ENCODE assay signal across 20 cellular contexts in genomic region chr13:75468602-75469001, GRCh38. TPM values are rescaled to one million over a fixed set of nuclear protein-coding genes. Genes with fewer than 3 reads are reported as not detected.
DNase-seq lines count a peak whose midpoint lies in the region; ATAC-seq and TF ChIP-seq lines count a peak whose summit lies in the region.
"Had no signal": no experiment of that assay in that cellular context is flagged by ENCODE, and none has a peak within 500 bp of the region (broad histone marks: within the 10 kb centered on the region; RNA-seq: fewer than 3 reads in every experiment).

No MANE protein-coding gene starts in this region.

- no TSS peak for BruUV-seq in Caco-2 (replicated peaks; lab: Mats Ljungman, UMichigan)

- H3K27ac Mint-ChIP-seq in Caco-2 (ENCODE audit: unreplicated experiment) = peak overlapping the region; percentile 68
- H3K27ac Mint-ChIP-seq in activated CD4-positive, alpha-beta memory T cell treated with anti-CD3 and anti-CD28 coated beads, Interleukin-2, amount 10 ng/mL, durations not matched to agents 7 days and 5 days = no peak overlapping the region
- H3K27ac Mint-ChIP-seq: CD14-positive monocyte, HFFc6 had no signal

- intact Hi-C loops in Caco-2 (cut with micrococcal nuclease; ENCODE audit: unreplicated experiment) = no loop called here

- H3K4me2 ChIP-seq in skeletal muscle satellite cell (ENCODE audit: low read length) = peak overlapping the region; percentile 58

- H3K9me3 Mint-ChIP-seq in Caco-2 (ENCODE audit: unreplicated experiment) = no peaks in the 10 kb centered on the region
- H3K9me3 Mint-ChIP-seq in activated CD4-positive, alpha-beta memory T cell treated with anti-CD3 and anti-CD28 coated beads, Interleukin-2, amount 10 ng/mL, durations not matched to agents 7 days and 5 days = no peaks in the 10 kb centered on the region

- ATAC-seq in left lobe of liver = peak; percentile 43
- ATAC-seq: PC-3 had no signal

- DNase-seq in Caco-2 = no peak
- no peak for DNase-seq in left lobe of liver (ENCODE audit: low spot score)
- DNase-seq in activated CD4-positive, alpha-beta memory T cell treated with anti-CD3 and anti-CD28 coated beads, Interleukin-2, amount 10 ng/mL, durations not matched to agents 7 days and 5 days = no peak
- DNase-seq in activated CD4-positive, alpha-beta T cell treated with anti-CD3 and anti-CD28 coated beads, Interleukin-2, amount 50 U/mL, for 48 hours = no peak
- DNase-seq in NCI-H446 (lab: John Stamatoyannopoulos, UW) = no peak
- no peak for DNase-seq in EL
- DNase-seq: ACHN, DMS 273 treated with DMSO at 0.1 percent for 48 hours, DND-41, HFFc6, KG1, NCI-H187, NCI-H2107, NCI-H510A treated with DMSO at 0.1 percent for 48 hours, PC-3, RPMI8226, SIG-M5 had no signal

- no peaks in the 10 kb centered on the region for H3K27me3 Mint-ChIP-seq in Caco-2 (ENCODE audit: insufficient read depth, unreplicated experiment)
- peaks cover 14% of the 10 kb centered on the region for H3K27me3 Mint-ChIP-seq in activated CD4-positive, alpha-beta memory T cell treated with anti-CD3 and anti-CD28 coated beads, Interleukin-2, amount 10 ng/mL, durations not matched to agents 7 days and 5 days

- H3K9ac ChIP-seq in endocrine pancreas (ENCODE audit: control insufficient read depth, insufficient read depth, low read length) (no peak overlapping the region), skeletal muscle satellite cell (ENCODE audit: low read depth, low read length) (no peak overlapping the region)

- CTCF ChIA-PET in Caco-2 (lab: Charles Lee) = interaction anchor here (0.6 to 1.1 kb wide), 2 partner anchors 13 kb away, joined by 3 to 7 read pairs; partner anchors contain the start of gene TBC1D4
- CTCF ChIA-PET in activated CD4-positive, alpha-beta memory T cell treated with anti-CD3 and anti-CD28 coated beads, Interleukin-2, amount 10 ng/mL, durations not matched to agents 7 days and 5 days (lab: Charles Lee) = no interaction called here

- H3K9me3 ChIP-seq in Caco-2 (no peaks in the 10 kb centered on the region), endocrine pancreas (ENCODE audit: control insufficient read depth, low read length) (no peaks in the 10 kb centered on the region), skeletal muscle satellite cell (replicated peaks; ENCODE audit: low read length) (no peaks in the 10 kb centered on the region)

- H3K4me3 ChIP-seq in Caco-2 (ENCODE audit: low read depth, low read length) (no peak overlapping the region), endocrine pancreas (ENCODE audit: control insufficient read depth, insufficient read depth, low read length) (peak overlapping the region; percentile 23), skeletal muscle satellite cell (ENCODE audit: low read length) (no peak overlapping the region)

- H3K4me3 Mint-ChIP-seq in Caco-2 (ENCODE audit: unreplicated experiment) = no peak overlapping the region
- H3K4me3 Mint-ChIP-seq in activated CD4-positive, alpha-beta memory T cell treated with anti-CD3 and anti-CD28 coated beads, Interleukin-2, amount 10 ng/mL, durations not matched to agents 7 days and 5 days = no peak overlapping the region
- H3K4me3 Mint-ChIP-seq: CD14-positive monocyte, HFFc6 had no signal

- H3K36me3 ChIP-seq in Caco-2 (ENCODE audit: control insufficient read depth, insufficient read depth, low read length) = peaks cover 3% of the 10 kb centered on the region
- H3K36me3 ChIP-seq in endocrine pancreas (ENCODE audit: control insufficient read depth, insufficient read depth, low read length) = no peaks in the 10 kb centered on the region
- no peaks in the 10 kb centered on the region for H3K36me3 ChIP-seq in skeletal muscle satellite cell (ENCODE audit: insufficient read depth, low read length)

- H3K36me3 Mint-ChIP-seq in Caco-2 (ENCODE audit: insufficient read depth, unreplicated experiment) = peaks cover 69% of the 10 kb centered on the region
- no peaks in the 10 kb centered on the region for H3K36me3 Mint-ChIP-seq in activated CD4-positive, alpha-beta memory T cell treated with anti-CD3 and anti-CD28 coated beads, Interleukin-2, amount 10 ng/mL, durations not matched to agents 7 days and 5 days (ENCODE audit: low read depth)
- H3K36me3 Mint-ChIP-seq: CD14-positive monocyte had no signal

- POLR2A ChIA-PET in Caco-2 (lab: Charles Lee) = no interaction called here
- POLR2A ChIA-PET in activated CD4-positive, alpha-beta memory T cell treated with anti-CD3 and anti-CD28 coated beads, Interleukin-2, amount 10 ng/mL, durations not matched to agents 7 days and 5 days (lab: Charles Lee) = no interaction called here

- no peak for TF ChIP-seq CTCF in Caco-2 (IDR thresholded peaks at IDR 0.05; ENCODE audit: insufficient read depth in 1 of 2, low read depth in 1 of 2, low read length in 1 of 2, severe bottlenecking in 1 of 2, unreplicated experiment in 1 of 2)

- H3K27me3 ChIP-seq in Caco-2 (replicated peaks; ENCODE audit: control insufficient read depth, insufficient read depth, low read length) (no peaks in the 10 kb centered on the region), endocrine pancreas (ENCODE audit: control insufficient read depth, insufficient read depth, low read length) (no peaks in the 10 kb centered on the region), skeletal muscle satellite cell (ENCODE audit: control insufficient read depth, insufficient read depth, low read length) (no peaks in the 10 kb centered on the region)

- H3K4me1 Mint-ChIP-seq in Caco-2 (ENCODE audit: low read depth, unreplicated experiment) = peaks cover 35% of the 10 kb centered on the region
- H3K4me1 Mint-ChIP-seq in activated CD4-positive, alpha-beta memory T cell treated with anti-CD3 and anti-CD28 coated beads, Interleukin-2, amount 10 ng/mL, durations not matched to agents 7 days and 5 days = no peaks in the 10 kb centered on the region
- H3K4me1 Mint-ChIP-seq: CD14-positive monocyte had no signal

- H3K4me1 ChIP-seq in Caco-2 = peaks cover 31% of the 10 kb centered on the region
- H3K4me1 ChIP-seq in endocrine pancreas (ENCODE audit: control insufficient read depth, insufficient read depth, low read length) = no peaks in the 10 kb centered on the region
- H3K4me1 ChIP-seq in skeletal muscle satellite cell (ENCODE audit: control insufficient read depth, insufficient read depth, low read length) = peaks cover 9% of the 10 kb centered on the region

RNA-seq across cellular contexts. Expression of gene TBC1D4, which starts 13.4 kb away (rescaled TPM):
- total RNA-seq in Caco-2 (2022) (177 and 194 TPM in 2 replicates), left lobe of liver (9.5 TPM)
- 12.0 and 17.5 TPM in 2 replicates for total RNA-seq in skeletal muscle satellite cell (2012; rRNA removed)
- total RNA-seq in activated CD4-positive, alpha-beta memory T cell treated with anti-CD3 and anti-CD28 coated beads, Interleukin-2, amount 10 ng/mL, durations not matched to agents 7 days and 5 days = 10 to 100 TPM in 1 of 2 experiments, 1 to 10 TPM in 1; 8.0 to 10.1 TPM

Comparison
In these comparisons a context has a peak if more than half of its experiments do, and no peak if none do; other contexts are left out.
1. RNA of gene TBC1D4, which starts 13.4 kb away (total RNA-seq): 177 to 194 TPM in Caco-2; 8.0 to 10.1 TPM in activated CD4-positive, alpha-beta memory T cell treated with anti-CD3 and anti-CD28 coated beads, Interleukin-2, amount 10 ng/mL, durations not matched to agents 7 days and 5 days and 9.5 TPM in left lobe of liver (single experiment); every median in the first group is over 10 times any median in the second.